ENCODE assay signal across 10 cellular contexts in genomic region chr14:71933026-71933587, GRCh38. TPM values are rescaled to one million over a fixed set of nuclear protein-coding genes. Genes with fewer than 3 reads are reported as not detected.
DNase-seq lines count a peak whose midpoint lies in the region; ATAC-seq and TF ChIP-seq lines count a peak whose summit lies in the region.
"Had no signal": no experiment of that assay in that cellular context is flagged by ENCODE, and none has a peak within 500 bp of the region (broad histone marks: within the 10 kb centered on the region; RNA-seq: fewer than 3 reads in every experiment).

No MANE protein-coding gene starts in this region.

- 2% methylated on average over 24 of the region's 24 CpGs for whole genome bisulfite sequencing in HUES64

- no peak overlapping the region for H3K27ac ChIP-seq in CD4-positive, alpha-beta memory T cell (ENCODE audit: low read depth, low read length)
- H3K27ac ChIP-seq in HUES64 (ENCODE audit: low read depth, low read length), result no peak overlapping the region
- H3K27ac ChIP-seq in dorsolateral prefrontal cortex, result peak overlapping the region in 47 of 59 donors; percentile 20 to 87 (median 71)

- H3K27ac Mint-ChIP-seq in CD4-positive, alpha-beta memory T cell, result no peak overlapping the region
- H3K27ac Mint-ChIP-seq in nephron progenitor cell, result no peak overlapping the region

- ATAC-seq in HG03108 (IDR thresholded peaks at IDR 0.05; ENCODE audit: unreplicated experiment), result no peak
- ATAC-seq in HG03457 (IDR thresholded peaks at IDR 0.05; ENCODE audit: unreplicated experiment), result no peak

- H3K4me3 ChIP-seq in CD4-positive, alpha-beta memory T cell (ENCODE audit: low read length in 2 of 2), result no peak overlapping the region
- H3K4me3 ChIP-seq in HUES64 (ENCODE audit: low read length) (peak overlapping the region; percentile 48), dorsolateral prefrontal cortex (peak overlapping the region; percentile 39 to 77 (median 62))

- intact Hi-C loops in CD4-positive, alpha-beta memory T cell (cut with micrococcal nuclease), result no loop called here
- intact Hi-C loops in dorsolateral prefrontal cortex (cut with DNase I), result loop anchor here (2.0 to 10.0 kb wide), 3 partner anchors 360 to 492 kb away; no protein-coding TSS in a partner anchor

- no peaks in the 10 kb centered on the region for H3K9me3 ChIP-seq in CD4-positive, alpha-beta memory T cell (ENCODE audit: control insufficient read depth in 1 of 2, low read length in 2 of 2)
- H3K9me3 ChIP-seq in HUES64 (ENCODE audit: insufficient read depth, low read depth, low read length), result no peaks in the 10 kb centered on the region

- H3K36me3 ChIP-seq in CD4-positive, alpha-beta memory T cell (ENCODE audit: insufficient read depth, low read length), result no peaks in the 10 kb centered on the region
- no peaks in the 10 kb centered on the region for H3K36me3 ChIP-seq in HUES64 (ENCODE audit: insufficient read depth, low read length)

- no peaks in the 10 kb centered on the region for H3K36me3 Mint-ChIP-seq in CD4-positive, alpha-beta memory T cell
- H3K36me3 Mint-ChIP-seq in nephron progenitor cell (ENCODE audit: low read depth), result peaks cover 4% of the 10 kb centered on the region

- TF ChIP-seq CTCF in dorsolateral prefrontal cortex (IDR thresholded peaks at IDR 0.05 in 54 of 56, conservative IDR thresholded peaks at IDR 0.05 in 2 of 56; ENCODE audit: low read depth in 1 of 56, partially characterized antibody in 56 of 56) (peak in 1 of 56 donors; percentile 11), nephron progenitor cell (IDR thresholded peaks at IDR 0.05) (no peak)

- H3K9me3 Mint-ChIP-seq in CD4-positive, alpha-beta memory T cell, result peaks cover 0 to 2% (median 0%) of the 10 kb centered on the region in 8 donors
- peaks cover 24% of the 10 kb centered on the region for H3K9me3 Mint-ChIP-seq in nephron progenitor cell

- peaks cover 36% of the 10 kb centered on the region in 2 donors for H3K27me3 Mint-ChIP-seq in CD4-positive, alpha-beta memory T cell
- H3K27me3 Mint-ChIP-seq in nephron progenitor cell (ENCODE audit: low read depth, poor library complexity), result peaks cover 65% of the 10 kb centered on the region

- no peak for DNase-seq in CD4-positive, alpha-beta memory T cell
- peak in 5 of 10 donors; percentile 25 to 49 (median 40) for DNase-seq in dorsolateral prefrontal cortex
- peak; percentile 20 for DNase-seq in nephron progenitor cell
- no peak for DNase-seq in SK-N-DZ (ENCODE audit: low spot score)
- no peak for DNase-seq in NCI-H2227 treated with DMSO at 0.1 percent for 48 hours (lab: John Stamatoyannopoulos, UW)
- DNase-seq: NCI-H1092 had no signal

- H3K4me1 ChIP-seq in CD4-positive, alpha-beta memory T cell (ENCODE audit: insufficient read depth, low read length), result peaks cover 4% of the 10 kb centered on the region
- peaks cover 3% of the 10 kb centered on the region; the same call in 1 of the 2 replicates for H3K4me1 ChIP-seq in HUES64 (ENCODE audit: insufficient read depth, low read length)

- peak overlapping the region in 7 of 8 donors; percentile 46 to 80 (median 51) for H3K4me3 Mint-ChIP-seq in CD4-positive, alpha-beta memory T cell
- H3K4me3 Mint-ChIP-seq in nephron progenitor cell, result peak overlapping the region; percentile 83

- peaks cover 14% of the 10 kb centered on the region for H3K27me3 ChIP-seq in CD4-positive, alpha-beta memory T cell (ENCODE audit: insufficient read depth, low read length)
- H3K27me3 ChIP-seq in HUES64 (ENCODE audit: insufficient read depth, low read length), result peaks cover 53% of the 10 kb centered on the region
- H3K27me3 ChIP-seq in dorsolateral prefrontal cortex, result peaks cover 0 to 62% (median 13%) of the 10 kb centered on the region in 45 donors

- CTCF ChIA-PET in CD4-positive, alpha-beta memory T cell (lab: Charles Lee; ENCODE audit: partially characterized antibody), result no interaction called here

- POLR2A ChIA-PET in CD4-positive, alpha-beta memory T cell (lab: Charles Lee; ENCODE audit: partially characterized antibody), result no interaction called here

- peaks cover 7 to 16% (median 13%) of the 10 kb centered on the region in 4 donors for H3K4me1 Mint-ChIP-seq in CD4-positive, alpha-beta memory T cell
- H3K4me1 Mint-ChIP-seq in nephron progenitor cell, result peaks cover 13% of the 10 kb centered on the region

- no peak overlapping the region for H3K9ac ChIP-seq in HUES64 (ENCODE audit: low read depth, low read length)

RNA-seq across cellular contexts. Expression of gene RGS6, which starts 0.9 kb away (rescaled TPM):
- under 1 TPM in 1 of 2 experiments, not detected in 1; 0.32 TPM for total RNA-seq in CD4-positive, alpha-beta memory T cell
- polyA plus RNA-seq in CD4-positive, alpha-beta memory T cell, result not detected
- polyA plus RNA-seq in HUES64 (2013, experiment 1 of 2), result 1.1 TPM
- polyA plus RNA-seq in HUES64 (2013, experiment 2 of 2), result 1.6 TPM
- 10 to 100 TPM; 12.2 to 74.6 (median 41.9) TPM for total RNA-seq in dorsolateral prefrontal cortex
- not detected in 2 replicates for polyA plus RNA-seq in SK-N-DZ (2014; cell fraction: cytosol; rRNA removed)
- not detected in 2 replicates for polyA plus RNA-seq in SK-N-DZ (2014; cell fraction: nucleus; rRNA removed)
- total RNA-seq: renal cortical epithelial cell had no signal

Comparison
In these comparisons a context has a peak if more than half of its experiments do, and no peak if none do; other contexts are left out.
1. H3K27ac ChIP-seq: peak in dorsolateral prefrontal cortex (47 of 59); none in CD4-positive, alpha-beta memory T cell (single experiment) and HUES64 (single experiment).
2. H3K4me3 ChIP-seq: peak in HUES64 (single experiment) and dorsolateral prefrontal cortex (59 of 59); none in CD4-positive, alpha-beta memory T cell (0 of 2).
3. RNA of gene RGS6, which starts 0.9 kb away (total RNA-seq): 12.2 to 74.6 TPM in dorsolateral prefrontal cortex; 0.32 TPM in CD4-positive, alpha-beta memory T cell; every median in the first group is over 4 times any median in the second.